1 cellular context compared by ENCODE assay signal in the genomic region with DNA sequence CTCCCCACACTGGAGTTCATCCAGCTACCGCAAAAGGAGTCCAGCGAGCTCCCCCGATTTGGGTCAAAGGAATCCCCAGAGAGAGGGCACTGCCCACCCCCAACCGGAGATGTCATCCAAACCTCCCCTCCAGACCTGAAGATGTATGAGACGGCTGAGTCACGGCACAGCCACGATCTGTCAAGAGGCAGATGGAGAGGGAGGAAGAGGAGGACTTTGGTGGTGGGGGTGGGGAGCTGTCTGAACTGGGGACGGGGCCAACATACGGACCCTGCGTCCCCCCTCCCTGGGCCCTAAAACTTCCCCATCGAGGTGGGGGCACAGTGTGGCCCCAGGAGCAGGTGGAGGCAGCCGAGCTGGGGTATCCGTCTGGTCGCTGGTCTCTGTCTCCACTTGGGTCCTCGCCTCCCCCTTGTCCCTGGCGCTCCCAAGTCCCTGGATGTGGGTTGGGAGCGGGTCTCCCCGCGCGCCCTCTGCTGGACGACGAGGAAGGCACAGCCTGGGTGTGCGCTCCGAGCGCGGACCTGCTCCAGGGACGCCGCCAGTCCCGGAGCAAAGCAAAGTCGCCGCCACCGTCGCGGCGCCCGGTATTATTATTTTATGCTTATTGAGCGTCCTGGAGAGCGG.
TF ChIP-seq lines count a peak whose summit lies in the region.

No MANE protein-coding gene starts in this region.

TF ChIP-seq in HEK293, 187 proteins besides CTCF, POLR2A, EP300 and RAD21 (continued from another document and continues in another):
- TF ChIP-seq ELK4 (IDR thresholded peaks at IDR 0.05; ENCODE audit: borderline replicate concordance, low read depth, low read length) (no peak), ZNF302 (tag by site-specific recombination; IDR thresholded peaks at IDR 0.05; ENCODE audit: low read depth) (no peak), YY1 (tag by site-specific recombination; IDR thresholded peaks at IDR 0.05) (no peak), SALL2 (tag by site-specific recombination; IDR thresholded peaks at IDR 0.05; ENCODE audit: borderline replicate concordance) (no peak), ZNF366 (tag by site-specific recombination; conservative IDR thresholded peaks at IDR 0.05) (peak; percentile 37; the same call in 1 of the 2 replicates), ZNF626 (tag by site-specific recombination; IDR thresholded peaks at IDR 0.05) (no peak), SCRT2 (tag by site-specific recombination; IDR thresholded peaks at IDR 0.05) (no peak), ZNF624 (tag by site-specific recombination; IDR thresholded peaks at IDR 0.05) (no peak), ZBTB48 (tag by site-specific recombination; IDR thresholded peaks at IDR 0.05) (peak; percentile 98), ZNF610 (tag by site-specific recombination; IDR thresholded peaks at IDR 0.05; ENCODE audit: borderline replicate concordance) (peak; percentile 90), ZNF174 (tag by site-specific recombination; IDR thresholded peaks at IDR 0.05) (no peak), BCL11B (tag by site-specific recombination; IDR thresholded peaks at IDR 0.05; ENCODE audit: low read depth) (no peak), ZNF747 (tag by site-specific recombination; IDR thresholded peaks at IDR 0.05) (no peak), ZNF146 (tag by site-specific recombination; IDR thresholded peaks at IDR 0.05) (no peak), OVOL3 (tag by site-specific recombination; IDR thresholded peaks at IDR 0.05) (no peak), ZXDB (tag by site-specific recombination; IDR thresholded peaks at IDR 0.05) (peak; percentile 58; the same call in 1 of the 2 replicates), ZNF140 (tag by site-specific recombination; IDR thresholded peaks at IDR 0.05) (no peak), ZNF580 (tag by site-specific recombination; IDR thresholded peaks at IDR 0.05) (no peak), SP2 (tag by site-specific recombination; IDR thresholded peaks at IDR 0.05) (peak; percentile 35; the same call in 1 of the 2 replicates), ZNF654 (tag by site-specific recombination; IDR thresholded peaks at IDR 0.05; ENCODE audit: low read depth) (no peak; the same call in 1 of the 2 replicates), ZNF600 (tag by site-specific recombination; IDR thresholded peaks at IDR 0.05) (peak; percentile 68), PRDM4 (tag by site-specific recombination; IDR thresholded peaks at IDR 0.05) (no peak), ZNF561 (tag by site-specific recombination; IDR thresholded peaks at IDR 0.05; ENCODE audit: borderline replicate concordance) (peak; percentile 78; the same call in 1 of the 2 replicates), KLF16 (tag by site-specific recombination; IDR thresholded peaks at IDR 0.05) (peak; percentile 36; the same call in 1 of the 2 replicates), ZNF596 (tag by site-specific recombination; IDR thresholded peaks at IDR 0.05) (no peak), ZNF10 (tag by site-specific recombination; IDR thresholded peaks at IDR 0.05) (no peak), ZNF19 (tag by site-specific recombination; IDR thresholded peaks at IDR 0.05; ENCODE audit: low read depth) (no peak), HOXD13 (CRISPR knock-in tag; IDR thresholded peaks at IDR 0.05; ENCODE audit: borderline replicate concordance) (no peak), ZNF133 (tag by site-specific recombination; IDR thresholded peaks at IDR 0.05) (no peak), GFI1B (tag by site-specific recombination; IDR thresholded peaks at IDR 0.05) (no peak), REST (tag by site-specific recombination; IDR thresholded peaks at IDR 0.05) (no peak), ZFP37 (tag by site-specific recombination; IDR thresholded peaks at IDR 0.05) (no peak), SETDB1 (IDR thresholded peaks at IDR 0.05; ENCODE audit: insufficient read length, low read length) (no peak), ZNF394 (tag by site-specific recombination; IDR thresholded peaks at IDR 0.05; ENCODE audit: borderline replicate concordance) (peak; percentile 49; the same call in 1 of the 2 replicates), ZNF677 (tag by site-specific recombination; IDR thresholded peaks at IDR 0.05) (no peak)
- TF ChIP-seq, protein P1, sequence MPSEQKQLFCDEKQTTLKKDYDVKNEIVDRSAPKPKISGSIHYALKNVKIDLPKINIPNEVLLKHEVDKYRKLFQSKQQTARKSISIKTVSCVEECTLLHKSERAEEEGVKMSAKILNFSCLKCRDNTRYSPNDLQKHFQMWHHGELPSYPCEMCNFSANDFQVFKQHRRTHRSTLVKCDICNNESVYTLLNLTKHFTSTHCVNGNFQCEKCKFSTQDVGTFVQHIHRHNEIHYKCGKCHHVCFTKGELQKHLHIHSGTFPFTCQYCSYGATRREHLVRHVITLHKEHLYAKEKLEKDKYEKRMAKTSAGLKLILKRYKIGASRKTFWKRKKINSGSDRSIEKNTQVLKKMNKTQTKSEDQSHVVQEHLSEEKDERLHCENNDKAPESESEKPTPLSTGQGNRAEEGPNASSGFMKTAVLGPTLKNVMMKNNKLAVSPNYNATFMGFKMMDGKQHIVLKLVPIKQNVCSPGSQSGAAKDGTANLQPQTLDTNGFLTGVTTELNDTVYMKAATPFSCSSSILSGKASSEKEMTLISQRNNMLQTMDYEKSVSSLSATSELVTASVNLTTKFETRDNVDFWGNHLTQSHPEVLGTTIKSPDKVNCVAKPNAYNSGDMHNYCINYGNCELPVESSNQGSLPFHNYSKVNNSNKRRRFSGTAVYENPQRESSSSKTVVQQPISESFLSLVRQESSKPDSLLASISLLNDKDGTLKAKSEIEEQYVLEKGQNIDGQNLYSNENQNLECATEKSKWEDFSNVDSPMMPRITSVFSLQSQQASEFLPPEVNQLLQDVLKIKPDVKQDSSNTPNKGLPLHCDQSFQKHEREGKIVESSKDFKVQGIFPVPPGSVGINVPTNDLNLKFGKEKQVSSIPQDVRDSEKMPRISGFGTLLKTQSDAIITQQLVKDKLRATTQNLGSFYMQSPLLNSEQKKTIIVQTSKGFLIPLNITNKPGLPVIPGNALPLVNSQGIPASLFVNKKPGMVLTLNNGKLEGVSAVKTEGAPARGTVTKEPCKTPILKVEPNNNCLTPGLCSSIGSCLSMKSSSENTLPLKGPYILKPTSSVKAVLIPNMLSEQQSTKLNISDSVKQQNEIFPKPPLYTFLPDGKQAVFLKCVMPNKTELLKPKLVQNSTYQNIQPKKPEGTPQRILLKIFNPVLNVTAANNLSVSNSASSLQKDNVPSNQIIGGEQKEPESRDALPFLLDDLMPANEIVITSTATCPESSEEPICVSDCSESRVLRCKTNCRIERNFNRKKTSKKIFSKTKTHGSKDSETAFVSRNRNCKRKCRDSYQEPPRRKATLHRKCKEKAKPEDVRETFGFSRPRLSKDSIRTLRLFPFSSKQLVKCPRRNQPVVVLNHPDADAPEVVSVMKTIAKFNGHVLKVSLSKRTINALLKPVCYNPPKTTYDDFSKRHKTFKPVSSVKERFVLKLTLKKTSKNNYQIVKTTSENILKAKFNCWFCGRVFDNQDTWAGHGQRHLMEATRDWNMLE (tag by site-specific recombination; conservative IDR thresholded peaks at IDR 0.05; ENCODE audit: low read depth), result no peak
- TF ChIP-seq, protein P2, sequence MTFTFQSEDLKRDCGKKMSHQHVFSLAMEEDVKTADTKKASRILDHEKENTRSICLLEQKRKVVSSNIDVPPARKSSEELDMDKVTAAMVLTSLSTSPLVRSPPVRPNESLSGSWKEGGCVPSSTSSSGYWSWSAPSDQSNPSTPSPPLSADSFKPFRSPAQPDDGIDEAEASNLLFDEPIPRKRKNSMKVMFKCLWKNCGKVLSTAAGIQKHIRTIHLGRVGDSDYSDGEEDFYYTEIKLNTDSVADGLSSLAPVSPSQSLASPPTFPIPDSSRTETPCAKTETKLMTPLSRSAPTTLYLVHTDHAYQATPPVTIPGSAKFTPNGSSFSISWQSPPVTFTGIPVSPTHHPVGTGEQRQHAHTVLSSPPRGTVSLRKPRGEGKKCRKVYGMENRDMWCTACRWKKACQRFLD (tag by site-specific recombination; IDR thresholded peaks at IDR 0.05), result no peak
- TF ChIP-seq, protein P3, sequence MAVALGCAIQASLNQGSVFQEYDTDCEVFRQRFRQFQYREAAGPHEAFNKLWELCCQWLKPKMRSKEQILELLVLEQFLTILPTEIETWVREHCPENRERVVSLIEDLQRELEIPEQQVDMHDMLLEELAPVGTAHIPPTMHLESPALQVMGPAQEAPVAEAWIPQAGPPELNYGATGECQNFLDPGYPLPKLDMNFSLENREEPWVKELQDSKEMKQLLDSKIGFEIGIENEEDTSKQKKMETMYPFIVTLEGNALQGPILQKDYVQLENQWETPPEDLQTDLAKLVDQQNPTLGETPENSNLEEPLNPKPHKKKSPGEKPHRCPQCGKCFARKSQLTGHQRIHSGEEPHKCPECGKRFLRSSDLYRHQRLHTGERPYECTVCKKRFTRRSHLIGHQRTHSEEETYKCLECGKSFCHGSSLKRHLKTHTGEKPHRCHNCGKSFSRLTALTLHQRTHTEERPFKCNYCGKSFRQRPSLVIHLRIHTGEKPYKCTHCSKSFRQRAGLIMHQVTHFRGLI (tag by site-specific recombination; IDR thresholded peaks at IDR 0.05), result no peak
- TF ChIP-seq, protein P4, sequence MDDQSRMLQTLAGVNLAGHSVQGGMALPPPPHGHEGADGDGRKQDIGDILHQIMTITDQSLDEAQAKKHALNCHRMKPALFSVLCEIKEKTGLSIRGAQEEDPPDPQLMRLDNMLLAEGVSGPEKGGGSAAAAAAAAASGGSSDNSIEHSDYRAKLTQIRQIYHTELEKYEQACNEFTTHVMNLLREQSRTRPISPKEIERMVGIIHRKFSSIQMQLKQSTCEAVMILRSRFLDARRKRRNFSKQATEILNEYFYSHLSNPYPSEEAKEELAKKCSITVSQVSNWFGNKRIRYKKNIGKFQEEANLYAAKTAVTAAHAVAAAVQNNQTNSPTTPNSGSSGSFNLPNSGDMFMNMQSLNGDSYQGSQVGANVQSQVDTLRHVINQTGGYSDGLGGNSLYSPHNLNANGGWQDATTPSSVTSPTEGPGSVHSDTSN (CRISPR knock-in tag; IDR thresholded peaks at IDR 0.05), result peak; percentile 72; the same call in 1 of the 2 replicates
- TF ChIP-seq, protein P5, sequence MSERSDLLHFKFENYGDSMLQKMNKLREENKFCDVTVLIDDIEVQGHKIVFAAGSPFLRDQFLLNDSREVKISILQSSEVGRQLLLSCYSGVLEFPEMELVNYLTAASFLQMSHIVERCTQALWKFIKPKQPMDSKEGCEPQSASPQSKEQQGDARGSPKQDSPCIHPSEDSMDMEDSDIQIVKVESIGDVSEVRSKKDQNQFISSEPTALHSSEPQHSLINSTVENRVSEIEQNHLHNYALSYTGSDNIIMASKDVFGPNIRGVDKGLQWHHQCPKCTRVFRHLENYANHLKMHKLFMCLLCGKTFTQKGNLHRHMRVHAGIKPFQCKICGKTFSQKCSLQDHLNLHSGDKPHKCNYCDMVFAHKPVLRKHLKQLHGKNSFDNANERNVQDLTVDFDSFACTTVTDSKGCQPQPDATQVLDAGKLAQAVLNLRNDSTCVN (tag by site-specific recombination; optimal IDR thresholded peaks at IDR 0.05), result peak; percentile 74
